1 cellular context compared by ENCODE assay signal in the genomic region with DNA sequence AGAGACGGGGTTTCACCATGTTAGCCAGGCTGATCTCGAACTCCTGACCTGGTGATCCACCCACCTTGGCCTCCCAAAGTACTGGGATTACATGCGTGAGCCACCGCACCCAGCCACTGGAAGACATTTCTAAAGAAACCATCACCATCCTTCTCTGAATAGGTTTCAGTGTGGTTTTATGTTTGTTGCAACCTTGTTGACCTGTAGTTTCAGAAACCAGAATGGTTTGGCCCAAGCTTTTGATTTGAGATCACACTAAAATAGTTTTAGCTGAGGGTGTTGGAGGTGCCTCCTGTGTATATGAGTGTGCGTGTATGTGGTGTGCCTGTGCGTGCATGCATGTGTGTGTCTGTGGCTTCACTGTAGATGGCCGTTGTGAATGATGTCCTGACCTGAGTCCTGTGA.
TF ChIP-seq lines count a peak whose summit lies in the region.

No MANE protein-coding gene starts in this region.

TF ChIP-seq in GM12878, 131 proteins besides CTCF, POLR2A, EP300 and RAD21 (continued from another document and continues in another):
- TF ChIP-seq, protein P1, sequence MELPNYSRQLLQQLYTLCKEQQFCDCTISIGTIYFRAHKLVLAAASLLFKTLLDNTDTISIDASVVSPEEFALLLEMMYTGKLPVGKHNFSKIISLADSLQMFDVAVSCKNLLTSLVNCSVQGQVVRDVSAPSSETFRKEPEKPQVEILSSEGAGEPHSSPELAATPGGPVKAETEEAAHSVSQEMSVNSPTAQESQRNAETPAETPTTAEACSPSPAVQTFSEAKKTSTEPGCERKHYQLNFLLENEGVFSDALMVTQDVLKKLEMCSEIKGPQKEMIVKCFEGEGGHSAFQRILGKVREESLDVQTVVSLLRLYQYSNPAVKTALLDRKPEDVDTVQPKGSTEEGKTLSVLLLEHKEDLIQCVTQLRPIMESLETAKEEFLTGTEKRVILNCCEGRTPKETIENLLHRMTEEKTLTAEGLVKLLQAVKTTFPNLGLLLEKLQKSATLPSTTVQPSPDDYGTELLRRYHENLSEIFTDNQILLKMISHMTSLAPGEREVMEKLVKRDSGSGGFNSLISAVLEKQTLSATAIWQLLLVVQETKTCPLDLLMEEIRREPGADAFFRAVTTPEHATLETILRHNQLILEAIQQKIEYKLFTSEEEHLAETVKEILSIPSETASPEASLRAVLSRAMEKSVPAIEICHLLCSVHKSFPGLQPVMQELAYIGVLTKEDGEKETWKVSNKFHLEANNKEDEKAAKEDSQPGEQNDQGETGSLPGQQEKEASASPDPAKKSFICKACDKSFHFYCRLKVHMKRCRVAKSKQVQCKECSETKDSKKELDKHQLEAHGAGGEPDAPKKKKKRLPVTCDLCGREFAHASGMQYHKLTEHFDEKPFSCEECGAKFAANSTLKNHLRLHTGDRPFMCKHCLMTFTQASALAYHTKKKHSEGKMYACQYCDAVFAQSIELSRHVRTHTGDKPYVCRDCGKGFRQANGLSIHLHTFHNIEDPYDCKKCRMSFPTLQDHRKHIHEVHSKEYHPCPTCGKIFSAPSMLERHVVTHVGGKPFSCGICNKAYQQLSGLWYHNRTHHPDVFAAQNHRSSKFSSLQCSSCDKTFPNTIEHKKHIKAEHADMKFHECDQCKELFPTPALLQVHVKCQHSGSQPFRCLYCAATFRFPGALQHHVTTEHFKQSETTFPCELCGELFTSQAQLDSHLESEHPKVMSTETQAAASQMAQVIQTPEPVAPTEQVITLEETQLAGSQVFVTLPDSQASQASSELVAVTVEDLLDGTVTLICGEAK (IDR thresholded peaks at IDR 0.05; ENCODE audit: borderline replicate concordance), result no peak
- TF ChIP-seq ZNF217 (IDR thresholded peaks at IDR 0.05) (peak; percentile 81), FOS (IDR thresholded peaks at IDR 0.05; ENCODE audit: borderline replicate concordance, extremely low read depth, insufficient read length) (no peak), NFYA (IDR thresholded peaks at IDR 0.05; ENCODE audit: borderline replicate concordance, low read depth, low read length) (no peak), BHLHE40 (IDR thresholded peaks at IDR 0.05; ENCODE audit: borderline replicate concordance in 1 of 2, low read depth in 2 of 2, low read length in 1 of 2) (peak; percentile 70 to 78; a peak in 3 of 4 replicates), ZNF24 (IDR thresholded peaks at IDR 0.05) (no peak), POLR2AphosphoS2 (IDR thresholded peaks at IDR 0.05; ENCODE audit: low read depth, low read length) (no peak), JUNB (IDR thresholded peaks at IDR 0.05) (peak; percentile 40), RAD51 (IDR thresholded peaks at IDR 0.05) (no peak), TCF3 (IDR thresholded peaks at IDR 0.05; ENCODE audit: borderline replicate concordance, insufficient read depth, low read depth, low read length) (peak; percentile 58; the same call in 1 of the 2 replicates), MXI1 (IDR thresholded peaks at IDR 0.05; ENCODE audit: low read depth, low read length) (no peak), NFXL1 (IDR thresholded peaks at IDR 0.05; ENCODE audit: borderline replicate concordance) (no peak), LARP7 (IDR thresholded peaks at IDR 0.05) (no peak; the same call in 1 of the 2 replicates), POU2F2 (IDR thresholded peaks at IDR 0.05; ENCODE audit: borderline replicate concordance, low read depth, low read length) (peak; percentile 81; the same call in 2 of the 3 replicates), ZNF622 (IDR thresholded peaks at IDR 0.05) (no peak), ASH2L (IDR thresholded peaks at IDR 0.05; ENCODE audit: borderline replicate concordance, low read depth) (no peak), EED (IDR thresholded peaks at IDR 0.05; ENCODE audit: low read depth) (peak; percentile 69), STAT1 (conservative IDR thresholded peaks at IDR 0.05) (no peak), NRF1 (conservative IDR thresholded peaks at IDR 0.05; ENCODE audit: low read depth, low read length) (no peak), JUND (IDR thresholded peaks at IDR 0.05; ENCODE audit: low read depth, low read length) (no peak), CBFB (IDR thresholded peaks at IDR 0.05; ENCODE audit: low read depth) (0 out of 2 replicates have a peak, but pooled peaks have one; percentile 53), IKZF2 (IDR thresholded peaks at IDR 0.05) (peak; percentile 80 to 83), ZBED1 (IDR thresholded peaks at IDR 0.05; ENCODE audit: borderline replicate concordance) (no peak; the same call in 1 of the 2 replicates), SMAD5 (IDR thresholded peaks at IDR 0.05; ENCODE audit: low read depth) (no peak)
- TF ChIP-seq, protein P2, sequence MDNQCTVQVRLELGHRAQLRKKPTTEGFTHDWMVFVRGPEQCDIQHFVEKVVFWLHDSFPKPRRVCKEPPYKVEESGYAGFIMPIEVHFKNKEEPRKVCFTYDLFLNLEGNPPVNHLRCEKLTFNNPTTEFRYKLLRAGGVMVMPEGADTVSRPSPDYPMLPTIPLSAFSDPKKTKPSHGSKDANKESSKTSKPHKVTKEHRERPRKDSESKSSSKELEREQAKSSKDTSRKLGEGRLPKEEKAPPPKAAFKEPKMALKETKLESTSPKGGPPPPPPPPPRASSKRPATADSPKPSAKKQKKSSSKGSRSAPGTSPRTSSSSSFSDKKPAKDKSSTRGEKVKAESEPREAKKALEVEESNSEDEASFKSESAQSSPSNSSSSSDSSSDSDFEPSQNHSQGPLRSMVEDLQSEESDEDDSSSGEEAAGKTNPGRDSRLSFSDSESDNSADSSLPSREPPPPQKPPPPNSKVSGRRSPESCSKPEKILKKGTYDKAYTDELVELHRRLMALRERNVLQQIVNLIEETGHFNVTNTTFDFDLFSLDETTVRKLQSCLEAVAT (IDR thresholded peaks at IDR 0.05), result no peak
- TF ChIP-seq, protein P3, sequence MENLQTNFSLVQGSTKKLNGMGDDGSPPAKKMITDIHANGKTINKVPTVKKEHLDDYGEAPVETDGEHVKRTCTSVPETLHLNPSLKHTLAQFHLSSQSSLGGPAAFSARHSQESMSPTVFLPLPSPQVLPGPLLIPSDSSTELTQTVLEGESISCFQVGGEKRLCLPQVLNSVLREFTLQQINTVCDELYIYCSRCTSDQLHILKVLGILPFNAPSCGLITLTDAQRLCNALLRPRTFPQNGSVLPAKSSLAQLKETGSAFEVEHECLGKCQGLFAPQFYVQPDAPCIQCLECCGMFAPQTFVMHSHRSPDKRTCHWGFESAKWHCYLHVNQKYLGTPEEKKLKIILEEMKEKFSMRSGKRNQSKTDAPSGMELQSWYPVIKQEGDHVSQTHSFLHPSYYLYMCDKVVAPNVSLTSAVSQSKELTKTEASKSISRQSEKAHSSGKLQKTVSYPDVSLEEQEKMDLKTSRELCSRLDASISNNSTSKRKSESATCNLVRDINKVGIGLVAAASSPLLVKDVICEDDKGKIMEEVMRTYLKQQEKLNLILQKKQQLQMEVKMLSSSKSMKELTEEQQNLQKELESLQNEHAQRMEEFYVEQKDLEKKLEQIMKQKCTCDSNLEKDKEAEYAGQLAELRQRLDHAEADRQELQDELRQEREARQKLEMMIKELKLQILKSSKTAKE (IDR thresholded peaks at IDR 0.05; ENCODE audit: low read depth, poor library complexity, severe bottlenecking), result peak; percentile 36
- TF ChIP-seq, protein P4, sequence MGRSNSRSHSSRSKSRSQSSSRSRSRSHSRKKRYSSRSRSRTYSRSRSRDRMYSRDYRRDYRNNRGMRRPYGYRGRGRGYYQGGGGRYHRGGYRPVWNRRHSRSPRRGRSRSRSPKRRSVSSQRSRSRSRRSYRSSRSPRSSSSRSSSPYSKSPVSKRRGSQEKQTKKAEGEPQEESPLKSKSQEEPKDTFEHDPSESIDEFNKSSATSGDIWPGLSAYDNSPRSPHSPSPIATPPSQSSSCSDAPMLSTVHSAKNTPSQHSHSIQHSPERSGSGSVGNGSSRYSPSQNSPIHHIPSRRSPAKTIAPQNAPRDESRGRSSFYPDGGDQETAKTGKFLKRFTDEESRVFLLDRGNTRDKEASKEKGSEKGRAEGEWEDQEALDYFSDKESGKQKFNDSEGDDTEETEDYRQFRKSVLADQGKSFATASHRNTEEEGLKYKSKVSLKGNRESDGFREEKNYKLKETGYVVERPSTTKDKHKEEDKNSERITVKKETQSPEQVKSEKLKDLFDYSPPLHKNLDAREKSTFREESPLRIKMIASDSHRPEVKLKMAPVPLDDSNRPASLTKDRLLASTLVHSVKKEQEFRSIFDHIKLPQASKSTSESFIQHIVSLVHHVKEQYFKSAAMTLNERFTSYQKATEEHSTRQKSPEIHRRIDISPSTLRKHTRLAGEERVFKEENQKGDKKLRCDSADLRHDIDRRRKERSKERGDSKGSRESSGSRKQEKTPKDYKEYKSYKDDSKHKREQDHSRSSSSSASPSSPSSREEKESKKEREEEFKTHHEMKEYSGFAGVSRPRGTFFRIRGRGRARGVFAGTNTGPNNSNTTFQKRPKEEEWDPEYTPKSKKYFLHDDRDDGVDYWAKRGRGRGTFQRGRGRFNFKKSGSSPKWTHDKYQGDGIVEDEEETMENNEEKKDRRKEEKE (IDR thresholded peaks at IDR 0.05), result no peak
- TF ChIP-seq, protein P5, sequence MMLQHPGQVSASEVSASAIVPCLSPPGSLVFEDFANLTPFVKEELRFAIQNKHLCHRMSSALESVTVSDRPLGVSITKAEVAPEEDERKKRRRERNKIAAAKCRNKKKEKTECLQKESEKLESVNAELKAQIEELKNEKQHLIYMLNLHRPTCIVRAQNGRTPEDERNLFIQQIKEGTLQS (IDR thresholded peaks at IDR 0.05; ENCODE audit: borderline replicate concordance, extremely low read depth, low read depth, low read length), result no peak
- TF ChIP-seq, protein P6, sequence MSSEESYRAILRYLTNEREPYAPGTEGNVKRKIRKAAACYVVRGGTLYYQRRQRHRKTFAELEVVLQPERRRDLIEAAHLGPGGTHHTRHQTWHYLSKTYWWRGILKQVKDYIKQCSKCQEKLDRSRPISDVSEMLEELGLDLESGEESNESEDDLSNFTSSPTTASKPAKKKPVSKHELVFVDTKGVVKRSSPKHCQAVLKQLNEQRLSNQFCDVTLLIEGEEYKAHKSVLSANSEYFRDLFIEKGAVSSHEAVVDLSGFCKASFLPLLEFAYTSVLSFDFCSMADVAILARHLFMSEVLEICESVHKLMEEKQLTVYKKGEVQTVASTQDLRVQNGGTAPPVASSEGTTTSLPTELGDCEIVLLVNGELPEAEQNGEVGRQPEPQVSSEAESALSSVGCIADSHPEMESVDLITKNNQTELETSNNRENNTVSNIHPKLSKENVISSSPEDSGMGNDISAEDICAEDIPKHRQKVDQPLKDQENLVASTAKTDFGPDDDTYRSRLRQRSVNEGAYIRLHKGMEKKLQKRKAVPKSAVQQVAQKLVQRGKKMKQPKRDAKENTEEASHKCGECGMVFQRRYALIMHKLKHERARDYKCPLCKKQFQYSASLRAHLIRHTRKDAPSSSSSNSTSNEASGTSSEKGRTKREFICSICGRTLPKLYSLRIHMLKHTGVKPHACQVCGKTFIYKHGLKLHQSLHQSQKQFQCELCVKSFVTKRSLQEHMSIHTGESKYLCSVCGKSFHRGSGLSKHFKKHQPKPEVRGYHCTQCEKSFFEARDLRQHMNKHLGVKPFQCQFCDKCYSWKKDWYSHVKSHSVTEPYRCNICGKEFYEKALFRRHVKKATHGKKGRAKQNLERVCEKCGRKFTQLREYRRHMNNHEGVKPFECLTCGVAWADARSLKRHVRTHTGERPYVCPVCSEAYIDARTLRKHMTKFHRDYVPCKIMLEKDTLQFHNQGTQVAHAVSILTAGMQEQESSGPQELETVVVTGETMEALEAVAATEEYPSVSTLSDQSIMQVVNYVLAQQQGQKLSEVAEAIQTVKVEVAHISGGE (CRISPR knock-in tag; IDR thresholded peaks at IDR 0.05), result no peak
- TF ChIP-seq, protein P7, sequence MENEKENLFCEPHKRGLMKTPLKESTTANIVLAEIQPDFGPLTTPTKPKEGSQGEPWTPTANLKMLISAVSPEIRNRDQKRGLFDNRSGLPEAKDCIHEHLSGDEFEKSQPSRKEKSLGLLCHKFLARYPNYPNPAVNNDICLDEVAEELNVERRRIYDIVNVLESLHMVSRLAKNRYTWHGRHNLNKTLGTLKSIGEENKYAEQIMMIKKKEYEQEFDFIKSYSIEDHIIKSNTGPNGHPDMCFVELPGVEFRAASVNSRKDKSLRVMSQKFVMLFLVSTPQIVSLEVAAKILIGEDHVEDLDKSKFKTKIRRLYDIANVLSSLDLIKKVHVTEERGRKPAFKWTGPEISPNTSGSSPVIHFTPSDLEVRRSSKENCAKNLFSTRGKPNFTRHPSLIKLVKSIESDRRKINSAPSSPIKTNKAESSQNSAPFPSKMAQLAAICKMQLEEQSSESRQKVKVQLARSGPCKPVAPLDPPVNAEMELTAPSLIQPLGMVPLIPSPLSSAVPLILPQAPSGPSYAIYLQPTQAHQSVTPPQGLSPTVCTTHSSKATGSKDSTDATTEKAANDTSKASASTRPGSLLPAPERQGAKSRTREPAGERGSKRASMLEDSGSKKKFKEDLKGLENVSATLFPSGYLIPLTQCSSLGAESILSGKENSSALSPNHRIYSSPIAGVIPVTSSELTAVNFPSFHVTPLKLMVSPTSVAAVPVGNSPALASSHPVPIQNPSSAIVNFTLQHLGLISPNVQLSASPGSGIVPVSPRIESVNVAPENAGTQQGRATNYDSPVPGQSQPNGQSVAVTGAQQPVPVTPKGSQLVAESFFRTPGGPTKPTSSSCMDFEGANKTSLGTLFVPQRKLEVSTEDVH (IDR thresholded peaks at IDR 0.05; ENCODE audit: low read depth, partially characterized antibody), result no peak
- TF ChIP-seq, protein P8, sequence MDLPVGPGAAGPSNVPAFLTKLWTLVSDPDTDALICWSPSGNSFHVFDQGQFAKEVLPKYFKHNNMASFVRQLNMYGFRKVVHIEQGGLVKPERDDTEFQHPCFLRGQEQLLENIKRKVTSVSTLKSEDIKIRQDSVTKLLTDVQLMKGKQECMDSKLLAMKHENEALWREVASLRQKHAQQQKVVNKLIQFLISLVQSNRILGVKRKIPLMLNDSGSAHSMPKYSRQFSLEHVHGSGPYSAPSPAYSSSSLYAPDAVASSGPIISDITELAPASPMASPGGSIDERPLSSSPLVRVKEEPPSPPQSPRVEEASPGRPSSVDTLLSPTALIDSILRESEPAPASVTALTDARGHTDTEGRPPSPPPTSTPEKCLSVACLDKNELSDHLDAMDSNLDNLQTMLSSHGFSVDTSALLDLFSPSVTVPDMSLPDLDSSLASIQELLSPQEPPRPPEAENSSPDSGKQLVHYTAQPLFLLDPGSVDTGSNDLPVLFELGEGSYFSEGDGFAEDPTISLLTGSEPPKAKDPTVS (IDR thresholded peaks at IDR 0.05; ENCODE audit: low read depth, low read length), result no peak
- TF ChIP-seq, protein P9, sequence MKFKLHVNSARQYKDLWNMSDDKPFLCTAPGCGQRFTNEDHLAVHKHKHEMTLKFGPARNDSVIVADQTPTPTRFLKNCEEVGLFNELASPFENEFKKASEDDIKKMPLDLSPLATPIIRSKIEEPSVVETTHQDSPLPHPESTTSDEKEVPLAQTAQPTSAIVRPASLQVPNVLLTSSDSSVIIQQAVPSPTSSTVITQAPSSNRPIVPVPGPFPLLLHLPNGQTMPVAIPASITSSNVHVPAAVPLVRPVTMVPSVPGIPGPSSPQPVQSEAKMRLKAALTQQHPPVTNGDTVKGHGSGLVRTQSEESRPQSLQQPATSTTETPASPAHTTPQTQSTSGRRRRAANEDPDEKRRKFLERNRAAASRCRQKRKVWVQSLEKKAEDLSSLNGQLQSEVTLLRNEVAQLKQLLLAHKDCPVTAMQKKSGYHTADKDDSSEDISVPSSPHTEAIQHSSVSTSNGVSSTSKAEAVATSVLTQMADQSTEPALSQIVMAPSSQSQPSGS (IDR thresholded peaks at IDR 0.05; ENCODE audit: low read length), result no peak
